Comparison of ENCODE assay signal across 1 cellular context in genomic region chr6:37222125-37222967, GRCh38.
TF ChIP-seq lines count a peak whose summit lies in the region.

No MANE protein-coding gene starts in this region.

TF ChIP-seq in K562, 482 proteins besides CTCF, POLR2A, EP300 and RAD21 (continued from another document and continues in another):
- TF ChIP-seq ARID4B (CRISPR knock-in tag; IDR thresholded peaks at IDR 0.05): peak; percentile 48; the same call in 1 of the 2 replicates
- TF ChIP-seq JUN (IDR thresholded peaks at IDR 0.05; ENCODE audit: borderline replicate concordance, low read depth, low read length): peak; percentile 21; the same call in 1 of the 2 replicates
- no peak for TF ChIP-seq JUN (CRISPR knock-in tag; IDR thresholded peaks at IDR 0.05; ENCODE audit: borderline replicate concordance)
- no peak for TF ChIP-seq PCBP1 (IDR thresholded peaks at IDR 0.05; ENCODE audit: low read depth, low read length, poor library complexity, severe bottlenecking)
- 0 out of 2 replicates have a peak, but pooled peaks have one; percentile 59 for TF ChIP-seq RREB1 (CRISPR knock-in tag; IDR thresholded peaks at IDR 0.05)
- peak; percentile 85 for TF ChIP-seq SP1 (CRISPR knock-in tag; IDR thresholded peaks at IDR 0.05)
- TF ChIP-seq ZNF134 (CRISPR knock-in tag; conservative IDR thresholded peaks at IDR 0.05): peak; percentile 94
- peak; percentile 60 for TF ChIP-seq HNRNPLL (IDR thresholded peaks at IDR 0.05; ENCODE audit: low read depth, low read length, poor library complexity, severe bottlenecking)
- peak; percentile 69; the same call in 1 of the 2 replicates for TF ChIP-seq L3MBTL2 (IDR thresholded peaks at IDR 0.05)
- TF ChIP-seq ZBTB7A (IDR thresholded peaks at IDR 0.05; ENCODE audit: borderline replicate concordance, control insufficient read depth, low read depth, low read length): peak; percentile 88
- TF ChIP-seq CBFA2T3 (IDR thresholded peaks at IDR 0.05): peak; percentile 42
- TF ChIP-seq NRF1 (conservative IDR thresholded peaks at IDR 0.05 in 1 of 2, IDR thresholded peaks at IDR 0.05 in 1 of 2): peak; percentile 67 to 74
- TF ChIP-seq NFIC (IDR thresholded peaks at IDR 0.05): peak; percentile 85
- 0 out of 2 replicates have a peak, but pooled peaks have one; percentile 28 for TF ChIP-seq PHB (CRISPR knock-in tag; IDR thresholded peaks at IDR 0.05)
- TF ChIP-seq UBTF (IDR thresholded peaks at IDR 0.05; ENCODE audit: borderline replicate concordance in 1 of 2, low read depth in 2 of 2, low read length in 2 of 2): peak in 1 of 2 experiments; percentile 88; a peak in 1 of 4 replicates
- TF ChIP-seq MAZ (CRISPR knock-in tag; conservative IDR thresholded peaks at IDR 0.05 in 1 of 2, IDR thresholded peaks at IDR 0.05 in 1 of 2): peak; percentile 42 to 54
- TF ChIP-seq, protein P1, sequence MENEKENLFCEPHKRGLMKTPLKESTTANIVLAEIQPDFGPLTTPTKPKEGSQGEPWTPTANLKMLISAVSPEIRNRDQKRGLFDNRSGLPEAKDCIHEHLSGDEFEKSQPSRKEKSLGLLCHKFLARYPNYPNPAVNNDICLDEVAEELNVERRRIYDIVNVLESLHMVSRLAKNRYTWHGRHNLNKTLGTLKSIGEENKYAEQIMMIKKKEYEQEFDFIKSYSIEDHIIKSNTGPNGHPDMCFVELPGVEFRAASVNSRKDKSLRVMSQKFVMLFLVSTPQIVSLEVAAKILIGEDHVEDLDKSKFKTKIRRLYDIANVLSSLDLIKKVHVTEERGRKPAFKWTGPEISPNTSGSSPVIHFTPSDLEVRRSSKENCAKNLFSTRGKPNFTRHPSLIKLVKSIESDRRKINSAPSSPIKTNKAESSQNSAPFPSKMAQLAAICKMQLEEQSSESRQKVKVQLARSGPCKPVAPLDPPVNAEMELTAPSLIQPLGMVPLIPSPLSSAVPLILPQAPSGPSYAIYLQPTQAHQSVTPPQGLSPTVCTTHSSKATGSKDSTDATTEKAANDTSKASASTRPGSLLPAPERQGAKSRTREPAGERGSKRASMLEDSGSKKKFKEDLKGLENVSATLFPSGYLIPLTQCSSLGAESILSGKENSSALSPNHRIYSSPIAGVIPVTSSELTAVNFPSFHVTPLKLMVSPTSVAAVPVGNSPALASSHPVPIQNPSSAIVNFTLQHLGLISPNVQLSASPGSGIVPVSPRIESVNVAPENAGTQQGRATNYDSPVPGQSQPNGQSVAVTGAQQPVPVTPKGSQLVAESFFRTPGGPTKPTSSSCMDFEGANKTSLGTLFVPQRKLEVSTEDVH (IDR thresholded peaks at IDR 0.05; ENCODE audit: low read depth, partially characterized antibody): peak; percentile 13
- no peak for TF ChIP-seq SREBF1 (IDR thresholded peaks at IDR 0.05; ENCODE audit: borderline replicate concordance, low read depth, low read length)
- TF ChIP-seq CREB5 (CRISPR knock-in tag; IDR thresholded peaks at IDR 0.05): no peak
- 0 out of 2 replicates have a peak, but pooled peaks have one; percentile 32 for TF ChIP-seq GMEB1 (CRISPR knock-in tag; IDR thresholded peaks at IDR 0.05)
- TF ChIP-seq, protein P2, sequence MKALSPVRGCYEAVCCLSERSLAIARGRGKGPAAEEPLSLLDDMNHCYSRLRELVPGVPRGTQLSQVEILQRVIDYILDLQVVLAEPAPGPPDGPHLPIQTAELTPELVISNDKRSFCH (CRISPR knock-in tag; IDR thresholded peaks at IDR 0.05): no peak
- TF ChIP-seq, protein P2 (tag; IDR thresholded peaks at IDR 0.05): no peak
- peak in 2 of 3 experiments; percentile 62 to 66 for TF ChIP-seq YY1 (IDR thresholded peaks at IDR 0.05; ENCODE audit: borderline replicate concordance in 1 of 3, control insufficient read depth in 1 of 3, extremely low read depth in 1 of 3, insufficient read depth in 3 of 3, insufficient read length in 1 of 3, insufficient replicate concordance in 2 of 3, low read depth in 1 of 3, low read length in 2 of 3)
- peak in 1 of 2 experiments; percentile 34; a peak in 1 of 4 replicates for TF ChIP-seq HDAC1 (IDR thresholded peaks at IDR 0.05)
- TF ChIP-seq TBP (optimal IDR thresholded peaks at IDR 0.05; ENCODE audit: low read depth, low read length): peak; percentile 40
- peak in 1 of 2 experiments; percentile 92 for TF ChIP-seq AFF1 (IDR thresholded peaks at IDR 0.05; ENCODE audit: low read depth in 1 of 2, partially characterized antibody in 2 of 2)
- no peak for TF ChIP-seq HCFC1 (IDR thresholded peaks at IDR 0.05; ENCODE audit: low read depth, low read length)
- TF ChIP-seq ZFX (CRISPR knock-in tag; IDR thresholded peaks at IDR 0.05): peak; percentile 59; the same call in 1 of the 2 replicates
- TF ChIP-seq E2F3 (CRISPR knock-in tag; IDR thresholded peaks at IDR 0.05): 0 out of 2 replicates have a peak, but pooled peaks have one; percentile 17
- TF ChIP-seq CREM (IDR thresholded peaks at IDR 0.05; ENCODE audit: low read depth): 0 out of 2 replicates have a peak, but pooled peaks have one; percentile 7
